Comparison of ENCODE assay signal across 38 cellular contexts in the genomic region with DNA sequence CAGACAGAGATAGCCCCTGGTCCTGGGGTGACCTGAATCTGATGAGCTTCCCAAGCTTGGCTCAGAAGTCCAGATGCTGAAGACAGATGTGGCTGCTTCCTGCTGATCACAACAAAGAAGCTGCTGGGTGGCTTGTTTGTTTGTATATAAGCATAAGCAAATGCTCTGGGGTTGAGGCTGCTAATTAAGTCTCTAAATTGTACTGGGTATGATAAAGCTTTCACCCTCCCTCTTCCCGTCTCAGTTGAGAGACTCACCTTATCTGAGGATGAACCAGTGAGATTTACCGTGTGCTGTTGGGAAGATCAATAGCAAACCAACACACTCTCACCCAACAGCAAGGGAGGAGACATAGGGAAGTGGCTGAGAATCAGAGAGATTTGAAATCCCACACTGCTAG. TPM values are rescaled to one million over a fixed set of nuclear protein-coding genes. Genes with fewer than 3 reads are reported as not detected.
"Had no signal": no experiment of that assay in that cellular context is flagged by ENCODE, and none has a peak within 500 bp of the region (broad histone marks: within the 10 kb centered on the region; RNA-seq: fewer than 3 reads in every experiment).

No MANE protein-coding gene starts in this region.

- H3K4me1 ChIP-seq: ascending aorta had no signal

- H3K9me3 Mint-ChIP-seq: activated CD4-positive, alpha-beta memory T cell treated with anti-CD3 and anti-CD28 coated beads, Interleukin-2, amount 10 ng/mL, durations not matched to agents 7 days and 5 days; activated CD4-positive, alpha-beta T cell treated with anti-CD3 and anti-CD28 coated beads, Interleukin-2, amount 10 ng/mL, durations not matched to agents 7 days and 5 days; activated naive CD4-positive, alpha-beta T cell treated with anti-CD3 and anti-CD28 coated beads, Interleukin-2, amount 10 ng/mL, durations not matched to agents 7 days and 5 days; activated naive CD4-positive, alpha-beta T cell treated with anti-CD3 and anti-CD28 coated beads, Interleukin-2, amount 50 U/mL, for 24 hours; activated naive CD8-positive, alpha-beta T cell treated with anti-CD3 and anti-CD28 coated beads, Interleukin-2, amount 10 ng/mL, durations not matched to agents 7 days and 5 days; activated naive CD8-positive, alpha-beta T cell treated with anti-CD3 and anti-CD28 coated beads, Interleukin-2, amount 50 U/mL, for 24 hours; activated T-cell treated with anti-CD3 and anti-CD28 coated beads, Interleukin-2, amount 50 U/mL, for 24 hours; activated T-helper 2 cell treated with anti-CD3 and anti-CD28 coated beads, Interferon-gamma antibody, Interleukin-2, Interleukin-4, amounts not matched to agents 10 μg/mL and 5 μg/mL and 100 μg/mL, durations not matched to agents 14 hours and 24 hours and 36 hours; brain; T-helper 1 cell treated with Interleukin-12 subunit alpha and Interleukin-12 subunit beta and Interleukin-4 antibody, amounts not matched to agents 30 μg/mL and 1 μg/mL, for 36 hours; T-helper 2 cell treated with Interferon-gamma antibody and Interleukin-4, amounts not matched to agents 5 μg/mL and 100 μg/mL, for 36 hours had no signal

- H3K36me3 Mint-ChIP-seq: activated CD8-positive, alpha-beta memory T cell treated with anti-CD3 and anti-CD28 coated beads, Interleukin-2, amount 10 ng/mL, durations not matched to agents 7 days and 5 days; activated naive CD4-positive, alpha-beta T cell treated with anti-CD3 and anti-CD28 coated beads, Interleukin-2, amount 10 ng/mL, durations not matched to agents 7 days and 5 days; activated naive CD4-positive, alpha-beta T cell treated with anti-CD3 and anti-CD28 coated beads, Interleukin-2, amount 50 U/mL, for 24 hours; activated naive CD8-positive, alpha-beta T cell; activated naive CD8-positive, alpha-beta T cell treated with anti-CD3 and anti-CD28 coated beads, Interleukin-2, amount 10 ng/mL, durations not matched to agents 7 days and 5 days; brain had no signal

- H3K27ac ChIP-seq: ascending aorta, cardiac muscle cell, VCaP had no signal

- H3K27ac Mint-ChIP-seq: activated CD4-positive, alpha-beta memory T cell treated with anti-CD3 and anti-CD28 coated beads, Interleukin-2, amount 10 ng/mL, durations not matched to agents 7 days and 5 days; activated CD4-positive, alpha-beta T cell treated with anti-CD3 and anti-CD28 coated beads for 36 hours; activated CD4-positive, alpha-beta T cell treated with anti-CD3 and anti-CD28 coated beads, Interleukin-2, amount 10 ng/mL, durations not matched to agents 7 days and 5 days; activated CD8-positive, alpha-beta memory T cell treated with anti-CD3 and anti-CD28 coated beads, Interleukin-2, amount 10 ng/mL, durations not matched to agents 7 days and 5 days; activated CD8-positive, alpha-beta T cell treated with anti-CD3 and anti-CD28 coated beads, Interleukin-2, amount 10 ng/mL, durations not matched to agents 7 days and 5 days; activated naive CD4-positive, alpha-beta T cell treated with anti-CD3 and anti-CD28 coated beads, Interleukin-2, amount 10 ng/mL, durations not matched to agents 7 days and 5 days; activated naive CD4-positive, alpha-beta T cell treated with anti-CD3 and anti-CD28 coated beads, Interleukin-2, amount 50 U/mL, for 24 hours; activated naive CD8-positive, alpha-beta T cell; activated naive CD8-positive, alpha-beta T cell treated with anti-CD3 and anti-CD28 coated beads, Interleukin-2, amount 10 ng/mL, durations not matched to agents 7 days and 5 days; activated naive CD8-positive, alpha-beta T cell treated with anti-CD3 and anti-CD28 coated beads, Interleukin-2, amount 50 U/mL, for 24 hours; activated T-cell treated with anti-CD3 and anti-CD28 coated beads, Interleukin-2, amount 50 U/mL, for 24 hours; activated T-helper 2 cell treated with anti-CD3 and anti-CD28 coated beads, Interferon-gamma antibody, Interleukin-2, Interleukin-4, amounts not matched to agents 10 μg/mL and 5 μg/mL and 100 μg/mL, durations not matched to agents 14 hours and 24 hours and 36 hours; T-helper 1 cell treated with Interleukin-12 subunit alpha and Interleukin-12 subunit beta and Interleukin-4 antibody, amounts not matched to agents 30 μg/mL and 1 μg/mL, for 36 hours; T-helper 2 cell treated with Interferon-gamma antibody and Interleukin-4, amounts not matched to agents 5 μg/mL and 100 μg/mL, for 36 hours had no signal

- H3K4me3 ChIP-seq: ascending aorta, cardiac muscle cell had no signal

- H3K27me3 Mint-ChIP-seq: activated CD4-positive, alpha-beta memory T cell treated with anti-CD3 and anti-CD28 coated beads, Interleukin-2, amount 10 ng/mL, durations not matched to agents 7 days and 5 days; activated CD4-positive, alpha-beta T cell treated with anti-CD3 and anti-CD28 coated beads, Interleukin-2, amount 10 ng/mL, durations not matched to agents 7 days and 5 days; activated CD8-positive, alpha-beta memory T cell treated with anti-CD3 and anti-CD28 coated beads, Interleukin-2, amount 10 ng/mL, durations not matched to agents 7 days and 5 days; activated naive CD4-positive, alpha-beta T cell treated with anti-CD3 and anti-CD28 coated beads, Interleukin-2, amount 10 ng/mL, durations not matched to agents 7 days and 5 days; activated naive CD4-positive, alpha-beta T cell treated with anti-CD3 and anti-CD28 coated beads, Interleukin-2, amount 50 U/mL, for 24 hours; activated naive CD8-positive, alpha-beta T cell treated with anti-CD3 and anti-CD28 coated beads, Interleukin-2, amount 10 ng/mL, durations not matched to agents 7 days and 5 days; activated naive CD8-positive, alpha-beta T cell treated with anti-CD3 and anti-CD28 coated beads, Interleukin-2, amount 50 U/mL, for 24 hours; brain; central memory CD8-positive, alpha-beta T cell had no signal

- H3K4me1 Mint-ChIP-seq: activated CD4-positive, alpha-beta memory T cell treated with anti-CD3 and anti-CD28 coated beads, Interleukin-2, amount 10 ng/mL, durations not matched to agents 7 days and 5 days; activated CD4-positive, alpha-beta T cell treated with anti-CD3 and anti-CD28 coated beads for 36 hours; activated CD4-positive, alpha-beta T cell treated with anti-CD3 and anti-CD28 coated beads, Interleukin-2, amount 10 ng/mL, durations not matched to agents 7 days and 5 days; activated CD8-positive, alpha-beta memory T cell treated with anti-CD3 and anti-CD28 coated beads, Interleukin-2, amount 10 ng/mL, durations not matched to agents 7 days and 5 days; activated naive CD4-positive, alpha-beta T cell treated with anti-CD3 and anti-CD28 coated beads, Interleukin-2, amount 10 ng/mL, durations not matched to agents 7 days and 5 days; activated naive CD4-positive, alpha-beta T cell treated with anti-CD3 and anti-CD28 coated beads, Interleukin-2, amount 50 U/mL, for 24 hours; activated naive CD8-positive, alpha-beta T cell treated with anti-CD3 and anti-CD28 coated beads, Interleukin-2, amount 10 ng/mL, durations not matched to agents 7 days and 5 days; activated naive CD8-positive, alpha-beta T cell treated with anti-CD3 and anti-CD28 coated beads, Interleukin-2, amount 50 U/mL, for 24 hours; central memory CD8-positive, alpha-beta T cell had no signal

- H3K36me3 ChIP-seq: ascending aorta, cardiac muscle cell had no signal

- H3K9me3 ChIP-seq: ascending aorta had no signal

- H3K27me3 ChIP-seq: ascending aorta, cardiac muscle cell had no signal

- H3K4me3 Mint-ChIP-seq: activated CD4-positive, alpha-beta memory T cell treated with anti-CD3 and anti-CD28 coated beads, Interleukin-2, amount 10 ng/mL, durations not matched to agents 7 days and 5 days; activated CD4-positive, alpha-beta T cell treated with anti-CD3 and anti-CD28 coated beads for 36 hours; activated CD4-positive, alpha-beta T cell treated with anti-CD3 and anti-CD28 coated beads, Interleukin-2, amount 10 ng/mL, durations not matched to agents 7 days and 5 days; activated CD8-positive, alpha-beta memory T cell treated with anti-CD3 and anti-CD28 coated beads, Interleukin-2, amount 10 ng/mL, durations not matched to agents 7 days and 5 days; activated CD8-positive, alpha-beta T cell treated with anti-CD3 and anti-CD28 coated beads, Interleukin-2, amount 10 ng/mL, durations not matched to agents 7 days and 5 days; activated naive CD4-positive, alpha-beta T cell treated with anti-CD3 and anti-CD28 coated beads, Interleukin-2, amount 10 ng/mL, durations not matched to agents 7 days and 5 days; activated naive CD4-positive, alpha-beta T cell treated with anti-CD3 and anti-CD28 coated beads, Interleukin-2, amount 50 U/mL, for 24 hours; activated naive CD8-positive, alpha-beta T cell; activated naive CD8-positive, alpha-beta T cell treated with anti-CD3 and anti-CD28 coated beads, Interleukin-2, amount 10 ng/mL, durations not matched to agents 7 days and 5 days; activated naive CD8-positive, alpha-beta T cell treated with anti-CD3 and anti-CD28 coated beads, Interleukin-2, amount 50 U/mL, for 24 hours; activated T-cell treated with anti-CD3 and anti-CD28 coated beads, Interleukin-2, amount 50 U/mL, for 24 hours; brain; central memory CD8-positive, alpha-beta T cell; T-helper 1 cell treated with Interleukin-12 subunit alpha and Interleukin-12 subunit beta and Interleukin-4 antibody, amounts not matched to agents 30 μg/mL and 1 μg/mL, for 36 hours; T-helper 2 cell treated with Interferon-gamma antibody and Interleukin-4, amounts not matched to agents 5 μg/mL and 100 μg/mL, for 36 hours had no signal

- ATAC-seq: activated CD4-positive, alpha-beta T cell treated with anti-CD3 and anti-CD28 coated beads for 36 hours; activated CD4-positive, CD25-positive, alpha-beta regulatory T cell treated with anti-CD3 and anti-CD28 coated beads, Interleukin-2, amount 50 U/mL, for 24 hours; activated CD8-positive, alpha-beta memory T cell treated with anti-CD3 and anti-CD28 coated beads, Interleukin-2, amount 10 ng/mL, durations not matched to agents 7 days and 5 days; activated CD8-positive, alpha-beta T cell treated with anti-CD3 and anti-CD28 coated beads, Interleukin-2, amount 10 ng/mL, durations not matched to agents 7 days and 5 days; activated naive CD8-positive, alpha-beta T cell treated with anti-CD3 and anti-CD28 coated beads, Interleukin-2, amount 50 U/mL, for 24 hours had no signal

- DNase-seq: activated CD4-positive, alpha-beta memory T cell treated with anti-CD3 and anti-CD28 coated beads, Interleukin-2, amount 10 ng/mL, durations not matched to agents 7 days and 5 days; activated CD4-positive, alpha-beta T cell treated with anti-CD3 and anti-CD28 coated beads for 1 hour; activated CD4-positive, alpha-beta T cell treated with anti-CD3 and anti-CD28 coated beads for 36 hours; activated CD4-positive, alpha-beta T cell treated with anti-CD3 and anti-CD28 coated beads for 48 hours; activated CD4-positive, alpha-beta T cell treated with anti-CD3 and anti-CD28 coated beads, Interleukin-2, amount 10 ng/mL, durations not matched to agents 7 days and 5 days; activated CD4-positive, alpha-beta T cell treated with anti-CD3 and anti-CD28 coated beads, Interleukin-2, amount 50 U/mL, for 48 hours; activated CD4-positive, CD25-positive, alpha-beta regulatory T cell; activated CD8-positive, alpha-beta memory T cell treated with anti-CD3 and anti-CD28 coated beads for 24 hours; activated CD8-positive, alpha-beta memory T cell treated with anti-CD3 and anti-CD28 coated beads, Interleukin-2, amount 10 ng/mL, durations not matched to agents 7 days and 5 days; activated CD8-positive, alpha-beta memory T cell treated with anti-CD3 and anti-CD28 coated beads, Interleukin-2, amount 50 U/mL, for 48 hours; activated CD8-positive, alpha-beta T cell treated with anti-CD3 and anti-CD28 coated beads, Interleukin-2, amount 10 ng/mL, durations not matched to agents 7 days and 5 days; activated effector memory CD4-positive, alpha-beta T cell treated with Interleukin-2 at 50 U/mL for 16 hours; activated gamma-delta T cell; activated naive CD4-positive, alpha-beta T cell treated with anti-CD3 and anti-CD28 coated beads, Interleukin-2, amount 10 ng/mL, durations not matched to agents 7 days and 5 days; activated naive CD4-positive, alpha-beta T cell treated with Interleukin-2 at 50 U/mL for 16 hours; activated naive CD8-positive, alpha-beta T cell treated with anti-CD3 and anti-CD28 coated beads, Interleukin-2, amount 10 ng/mL, durations not matched to agents 7 days and 5 days; activated naive CD8-positive, alpha-beta T cell treated with anti-CD3 and anti-CD28 coated beads, Interleukin-2, amount 50 U/mL, for 24 hours; activated T-cell treated with anti-CD3 and anti-CD28 coated beads, Interleukin-2, amount 50 U/mL, for 24 hours; activated T-cell treated with anti-CD3 and anti-CD28 coated beads, Interleukin-2, amount 50 U/mL, for 48 hours; amygdala; anterior cingulate cortex; caudate nucleus; cerebellar nuclear complex; T-helper 1 cell; T-helper 2 cell; T-helper 9 cell had no signal

RNA-seq across cellular contexts. Expression of gene DAB1, which starts 42.0 kb away (rescaled TPM):
- total RNA-seq: activated T-helper 2 cell treated with anti-CD3 and anti-CD28 coated beads, Interferon-gamma antibody, Interleukin-2, Interleukin-4, amounts not matched to agents 10 μg/mL and 5 μg/mL and 100 μg/mL, durations not matched to agents 14 hours and 24 hours and 36 hours; ascending aorta; bronchial epithelial cell had no signal
